Comparison of ENCODE assay signal across 23 cellular contexts in genomic region chr2:126859631-126860030, GRCh38. TPM values are rescaled to one million over a fixed set of nuclear protein-coding genes. Genes with fewer than 3 reads are reported as not detected.
"Had no signal": no experiment of that assay in that cellular context is flagged by ENCODE, and none has a peak within 500 bp of the region (broad histone marks: within the 10 kb centered on the region; RNA-seq: fewer than 3 reads in every experiment).

No MANE protein-coding gene starts in this region.

- DNase-seq: IMR-90, Karpas-422, KG1, MG63, NCI-H1092 treated with DMSO at 0.1 percent for 48 hours, NCI-H1436, NCI-H187, NCI-H2029 treated with DMSO at 0.1 percent for 48 hours, NCI-H226, NCI-H446, NCI-H510A, NCI-H524 treated with DMSO at 0.1 percent for 48 hours, NCI-H69, NCI-H774, PC-3, SHP77 treated with DMSO at 0.1 percent for 48 hours, SJCRH30 had no signal

- H3K4me3 ChIP-seq: MG63, SJCRH30 had no signal

- H3K27ac ChIP-seq: RWPE1, SJCRH30 had no signal

- H3K9me3 ChIP-seq: MG63, SJCRH30 had no signal

- H3K36me3 ChIP-seq: MG63, SJCRH30 had no signal

- H3K27me3 ChIP-seq: MG63, SJCRH30 had no signal

- H3K4me1 ChIP-seq: SJCRH30 had no signal

- ATAC-seq: Panc1, PC-3, SK-N-SH treated with all-trans-retinoic acid at 6 μM for 48 hours had no signal

RNA-seq across cellular contexts. Expression of gene TEX51, which starts 39.1 kb away (rescaled TPM):
- total RNA-seq: HepG2, HT1080, IMR-90, OCI-LY7, PC-3, SJCRH30 had no signal
- polyA plus RNA-seq: HepG2, IMR-90 had no signal
